23 cellular contexts compared by ENCODE assay signal in the genomic region with DNA sequence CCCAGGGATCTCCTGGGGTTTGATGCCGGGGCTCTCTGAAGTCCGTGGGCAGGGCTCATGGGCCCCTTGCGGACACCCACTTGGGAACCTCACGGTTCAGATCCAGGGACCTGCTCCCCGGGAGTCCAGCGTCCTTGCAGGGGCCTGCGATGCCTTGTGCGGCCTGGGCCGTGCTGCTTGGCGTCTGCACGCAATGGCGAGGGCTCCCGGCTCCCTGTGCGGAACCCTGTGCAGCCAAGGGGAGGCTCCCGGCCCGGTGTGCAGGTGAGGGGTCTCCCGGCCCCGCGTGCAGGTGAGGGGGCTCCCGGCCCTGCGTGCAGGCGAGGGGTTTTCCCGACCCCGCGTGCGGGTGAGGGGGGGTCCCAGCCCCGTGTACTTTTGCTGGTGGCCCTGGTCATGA.
"Had no signal": no experiment of that assay in that cellular context is flagged by ENCODE, and none has a peak within 500 bp of the region (broad histone marks: within the 10 kb centered on the region; RNA-seq: fewer than 3 reads in every experiment).

No MANE protein-coding gene starts in this region.

- FAIRE-seq: kidney had no signal

- H3K9me3 ChIP-seq: body of pancreas, left ventricle myocardium inferior, mucosa of descending colon, neutrophil, upper lobe of left lung had no signal

- H3K9me3 Mint-ChIP-seq: naive thymus-derived CD4-positive, alpha-beta T cell; T-cell had no signal

- H3K27ac ChIP-seq: body of pancreas, foreskin keratinocyte, left ventricle myocardium inferior, neutrophil, SK-N-MC, skin epidermis, upper lobe of left lung had no signal

- H3K4me3 Mint-ChIP-seq: activated naive CD8-positive, alpha-beta T cell; naive thymus-derived CD4-positive, alpha-beta T cell had no signal

- H3K4me1 ChIP-seq: body of pancreas, foreskin keratinocyte, left ventricle myocardium inferior, upper lobe of left lung had no signal

- H3K27me3 ChIP-seq: body of pancreas, foreskin keratinocyte, neutrophil, upper lobe of left lung had no signal

- ATAC-seq: body of pancreas; foreskin keratinocyte; mucosa of descending colon; naive thymus-derived CD4-positive, alpha-beta T cell had no signal

- H3K27me3 Mint-ChIP-seq: activated naive CD8-positive, alpha-beta T cell; T-cell had no signal

- DNase-seq: activated CD4-positive, alpha-beta T cell treated with anti-CD3 and anti-CD28 coated beads for 48 hours; activated gamma-delta T cell treated with Interleukin-2 at 50 U/mL for 16 hours; amygdala; central memory CD4-positive, alpha-beta T cell; cortex of kidney; effector CD4-positive, alpha-beta T cell; foreskin keratinocyte; glutamatergic neuron; hypothalamus; kidney; left ventricle myocardium inferior; mucosa of descending colon; naive thymus-derived CD4-positive, alpha-beta T cell; retina; stimulated activated CD4-positive, alpha-beta T cell treated with anti-CD3 and anti-CD28 coated beads, Interleukin-4, amount 100 ng/mL, for 24 hours; stimulated activated naive CD4-positive, alpha-beta T cell treated with Interleukin-2 at 50 U/mL for 16 hours had no signal

- H3K4me3 ChIP-seq: body of pancreas, left ventricle myocardium inferior, mucosa of descending colon, SK-N-MC, skin epidermis, upper lobe of left lung had no signal

- H3K36me3 Mint-ChIP-seq: activated naive CD8-positive, alpha-beta T cell; T-cell had no signal

- H3K36me3 ChIP-seq: left ventricle myocardium inferior, neutrophil, upper lobe of left lung had no signal

- H3K27ac Mint-ChIP-seq: activated naive CD8-positive, alpha-beta T cell; T-cell had no signal
